In genomic region chr20:23419995-23420901, GRCh38 we compare ENCODE assay signal across 8 cellular contexts. TPM values are rescaled to one million over a fixed set of nuclear protein-coding genes. Genes with fewer than 3 reads are reported as not detected.
A peak's percentile ranks its signal among the peaks of the same experiment; 100 is the strongest.
DNase-seq lines count a peak whose midpoint lies in the region; ATAC-seq and TF ChIP-seq lines count a peak whose summit lies in the region.

No MANE protein-coding gene starts in this region.

- H3K4me3 Mint-ChIP-seq in neural progenitor cell: peak overlapping the region; percentile 92

- TF ChIP-seq CTCF in Panc1 (IDR thresholded peaks at IDR 0.05): no peak
- TF ChIP-seq CTCF in fibroblast of villous mesenchyme (IDR thresholded peaks at IDR 0.05; ENCODE audit: insufficient read depth, low read depth, low read length): no peak
- TF ChIP-seq CTCF in neural progenitor cell (IDR thresholded peaks at IDR 0.05): no peak
- TF ChIP-seq CTCF in transverse colon (IDR thresholded peaks at IDR 0.05): no peak

- H3K9me3 Mint-ChIP-seq in neural progenitor cell: no peaks in the 10 kb centered on the region

- H3K9ac ChIP-seq in neural progenitor cell: peak overlapping the region; percentile 50

- H3K36me3 Mint-ChIP-seq in neural progenitor cell: peaks cover 2% of the 10 kb centered on the region

- H3K4me1 Mint-ChIP-seq in neural progenitor cell: peaks cover 22% of the 10 kb centered on the region

- in situ Hi-C loops in Panc1 (cut with HindIII; ENCODE audit: low pct_unique_long_range_greater_than_20kb, low sequenced_read_pairs) (no loop called here), transverse colon (cut with MboI; ENCODE audit: low pct_ligation_motif_present in 1 of 4, low pct_unique_long_range_greater_than_20kb in 1 of 4, low sequenced_read_pairs in 3 of 4) (no loop called here)

- H3K9me3 ChIP-seq in Panc1 (ENCODE audit: control insufficient read depth, insufficient read depth, low read depth, low read length): no peaks in the 10 kb centered on the region
- no peaks in the 10 kb centered on the region for H3K9me3 ChIP-seq in neural progenitor cell (ENCODE audit: low read depth)
- no peaks in the 10 kb centered on the region for H3K9me3 ChIP-seq in transverse colon

- DNase-seq in GDM1 (lab: John Stamatoyannopoulos, UW): peak; percentile 8
- DNase-seq in Panc1 (ENCODE audit: low read depth, low spot score): no peak
- DNase-seq in activated effector memory CD4-positive, alpha-beta T cell treated with Interleukin-2 at 50 U/mL for 16 hours: peak; percentile 31
- DNase-seq in fibroblast of villous mesenchyme (ENCODE audit: low read depth): peak; percentile 80
- DNase-seq in neural progenitor cell (ENCODE audit: low spot score): peak; percentile 40
- peak; percentile 57 for DNase-seq in transverse colon
- DNase-seq in cerebellum (ENCODE audit: low spot score): no peak

- WGBS in transverse colon (ENCODE audit: low coverage in 1 of 2), 2 donors: 1 to 4% methylated on average over 9 to 37 of the region's 58 CpGs

- TF ChIP-seq EP300 in transverse colon (IDR thresholded peaks at IDR 0.05; ENCODE audit: low read depth): no peak

- peaks cover 48% of the 10 kb centered on the region for H4K20me1 ChIP-seq in neural progenitor cell (ENCODE audit: low read depth)

- ATAC-seq in HG02642 (IDR thresholded peaks at IDR 0.05; ENCODE audit: poor library complexity, unreplicated experiment): peak; percentile 30
- no peak; the same call in 1 of the 2 replicates for ATAC-seq in Panc1

- H3K27me3 ChIP-seq in Panc1 (ENCODE audit: control insufficient read depth, insufficient read depth, low read length): no peaks in the 10 kb centered on the region
- no peaks in the 10 kb centered on the region for H3K27me3 ChIP-seq in neural progenitor cell
- H3K27me3 ChIP-seq in transverse colon: no peaks in the 10 kb centered on the region

- intact Hi-C loops in Panc1 (cut with micrococcal nuclease; ENCODE audit: unreplicated experiment): no loop called here
- intact Hi-C loops in transverse colon (cut with DNase I; ENCODE audit: low total_unique reads): loop anchor here (10.0 kb wide), 1 partner anchor 55 kb away; the partner anchor contains the start of gene GZF1

- peak overlapping the region; percentile 8 for H3K27ac Mint-ChIP-seq in neural progenitor cell

- BruUV-seq in Panc1 (replicated peaks; lab: Mats Ljungman, UMichigan): no TSS peak

- peak overlapping the region; percentile 73 for H3K4me3 ChIP-seq in Panc1 (ENCODE audit: low read depth in 2 of 2, low read length in 2 of 2)
- H3K4me3 ChIP-seq in fibroblast of villous mesenchyme (ENCODE audit: low read depth, low read length): peak overlapping the region; percentile 86
- H3K4me3 ChIP-seq in neural progenitor cell: peak overlapping the region; percentile 90
- H3K4me3 ChIP-seq in transverse colon: peak overlapping the region; percentile 92 to 100 (median 94)

- H3K4me1 ChIP-seq in Panc1 (ENCODE audit: control insufficient read depth, insufficient read depth, low read length): peaks cover 14% of the 10 kb centered on the region
- H3K4me1 ChIP-seq in neural progenitor cell: peaks cover 12% of the 10 kb centered on the region
- peaks cover 0 to 48% (median 10%) of the 10 kb centered on the region in 4 donors for H3K4me1 ChIP-seq in transverse colon

- H3K36me3 ChIP-seq in Panc1 (ENCODE audit: control insufficient read depth, insufficient read depth, low read length): no peaks in the 10 kb centered on the region
- no peaks in the 10 kb centered on the region for H3K36me3 ChIP-seq in neural progenitor cell
- no peaks in the 10 kb centered on the region for H3K36me3 ChIP-seq in transverse colon

- no peaks in the 10 kb centered on the region for H3F3A ChIP-seq in neural progenitor cell (ENCODE audit: low read depth)

- peak overlapping the region; percentile 79 for H3K4me2 ChIP-seq in neural progenitor cell

- H2AFZ ChIP-seq in neural progenitor cell (replicated peaks): peak overlapping the region; percentile 57

- H3K27ac ChIP-seq in Panc1 (ENCODE audit: low read length): peak overlapping the region; percentile 80
- H3K27ac ChIP-seq in neural progenitor cell: no peak overlapping the region
- H3K27ac ChIP-seq in transverse colon: peak overlapping the region; percentile 82 to 93 (median 90)

- H3K79me2 ChIP-seq in neural progenitor cell (ENCODE audit: low read depth): peaks cover 59% of the 10 kb centered on the region

- CTCF ChIA-PET in Panc1 (lab: Charles Lee): no interaction called here

- POLR2A ChIA-PET in Panc1 (lab: Charles Lee): no interaction called here

- no peak for TF ChIP-seq POLR2A in transverse colon (IDR thresholded peaks at IDR 0.05)

- H3K27me3 Mint-ChIP-seq in neural progenitor cell (ENCODE audit: insufficient read depth, low read depth): peaks cover 2% of the 10 kb centered on the region

RNA-seq across cellular contexts. Expression of gene NAPB, which starts 1.0 kb away (rescaled TPM):
- total RNA-seq in Panc1 (2021; ENCODE audit: unreplicated experiment) (5.8 TPM), fibroblast of villous mesenchyme (9.5 and 9.7 TPM in 2 replicates), neural progenitor cell (ENCODE audit: low replicate concordance) (19.8 and 23.8 TPM in 2 replicates), transverse colon (10 to 100 TPM in 3 of 4 donors, 1 to 10 TPM in 1; 4.0 to 20.5 (median 12.0) TPM), cerebellum (74.7 TPM)
- 3.0 TPM for polyA plus RNA-seq in Panc1 (2012; ENCODE audit: insufficient read length)

RNA-seq across cellular contexts. Expression of gene CSTL1, which starts 19.2 kb away (rescaled TPM):
- total RNA-seq in Panc1 (2021; ENCODE audit: unreplicated experiment): not detected
- not detected for polyA plus RNA-seq in Panc1 (2012; ENCODE audit: insufficient read length)
- not detected in 2 replicates for total RNA-seq in fibroblast of villous mesenchyme
- not detected in 2 replicates for total RNA-seq in neural progenitor cell (ENCODE audit: low replicate concordance)
- total RNA-seq in transverse colon: not detected
- total RNA-seq in cerebellum: not detected

RNA-seq across cellular contexts. Expression of gene CST11, which starts 32.4 kb away (rescaled TPM):
- total RNA-seq in Panc1 (2021; ENCODE audit: unreplicated experiment): not detected
- polyA plus RNA-seq in Panc1 (2012; ENCODE audit: insufficient read length): not detected
- not detected in 2 replicates for total RNA-seq in fibroblast of villous mesenchyme
- not detected in 2 replicates for total RNA-seq in neural progenitor cell (ENCODE audit: low replicate concordance)
- total RNA-seq in transverse colon: not detected
- not detected for total RNA-seq in cerebellum

RNA-seq across cellular contexts. Expression of gene GZF1, which starts 58.3 kb away (rescaled TPM):
- total RNA-seq in Panc1 (2021; ENCODE audit: unreplicated experiment) (18.0 TPM), fibroblast of villous mesenchyme (17.7 and 19.4 TPM in 2 replicates), neural progenitor cell (ENCODE audit: low replicate concordance) (12.9 and 13.8 TPM in 2 replicates), transverse colon (10 to 100 TPM in 2 of 4 donors, 1 to 10 TPM in 2; 4.9 to 23.3 (median 13.3) TPM), cerebellum (22.6 TPM)
- polyA plus RNA-seq in Panc1 (2012; ENCODE audit: insufficient read length): 21.9 TPM

Comparison
In these comparisons a context has a peak if more than half of its experiments do, and no peak if none do; other contexts are left out.
1. DNase-seq: peak in GDM1 (single experiment), activated effector memory CD4-positive, alpha-beta T cell treated with Interleukin-2 at 50 U/mL for 16 hours (single experiment), fibroblast of villous mesenchyme (single experiment), neural progenitor cell (single experiment) and transverse colon (single experiment); none in Panc1 (single experiment) and cerebellum (single experiment).
2. Peak in every context shown above with its lines, with median percentiles within 50 percentile points of each other: H3K4me3 ChIP-seq.